8 cellular contexts compared by ENCODE assay signal in the genomic region with DNA sequence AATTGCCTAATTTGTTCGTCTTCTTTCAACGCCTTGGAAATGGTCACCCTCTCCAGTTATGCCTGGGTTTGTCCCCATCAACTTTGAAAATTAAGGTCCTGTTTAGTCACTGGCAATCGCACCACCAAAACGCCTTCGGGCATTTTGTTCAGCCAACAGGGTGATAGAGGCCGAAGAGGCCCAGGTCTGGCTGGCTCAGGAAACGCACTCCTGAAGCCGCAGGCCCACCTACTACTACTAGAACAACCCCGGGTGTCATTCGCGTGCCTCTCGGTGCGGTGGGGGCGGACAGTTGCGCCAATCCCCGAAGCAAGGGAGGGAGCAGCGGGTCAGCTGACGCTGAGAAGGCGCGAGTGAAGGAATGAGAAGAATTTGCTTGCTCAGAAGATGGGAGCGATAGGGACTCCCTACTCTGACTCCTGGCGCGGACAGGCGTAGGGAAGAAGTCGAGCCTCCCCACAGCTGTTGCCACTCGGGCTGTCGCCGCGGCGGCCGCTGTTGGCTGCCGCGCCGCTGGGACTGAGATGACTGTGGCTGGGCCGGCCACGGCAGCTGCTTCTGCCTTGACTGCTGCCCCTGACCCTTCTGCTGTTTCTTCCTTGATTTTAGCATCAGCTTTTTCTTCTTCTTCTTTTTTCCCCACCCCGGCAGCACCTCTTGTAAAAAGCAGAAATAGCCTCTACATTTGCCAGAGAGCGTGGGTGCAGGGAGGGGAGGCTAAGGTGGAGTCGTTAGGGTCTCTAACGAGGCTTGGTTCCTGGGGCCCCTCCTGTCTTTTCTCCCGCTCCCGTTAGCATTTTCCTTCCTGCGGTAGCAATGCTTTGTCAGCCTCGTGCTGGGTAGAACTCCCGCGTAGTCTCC.
DNase-seq lines count a peak whose midpoint lies in the region; TF ChIP-seq lines count a peak whose summit lies in the region.

No MANE protein-coding gene starts in this region.

- peaks cover 17% of the 10 kb centered on the region for H3K4me1 Mint-ChIP-seq in CD14-positive monocyte

- no peaks in the 10 kb centered on the region for H3K4me1 ChIP-seq in endocrine pancreas (ENCODE audit: control insufficient read depth, insufficient read depth, low read length)

- H3K4me3 ChIP-seq in endocrine pancreas (ENCODE audit: control insufficient read depth, insufficient read depth, low read length), result peak overlapping the region; percentile 4
- no peak overlapping the region for H3K4me3 ChIP-seq in lower leg skin (ENCODE audit: low read depth, poor library complexity, severe bottlenecking)
- H3K4me3 ChIP-seq in WERI-Rb-1 (ENCODE audit: low read depth, low read length), result no peak overlapping the region

- WGBS in lower leg skin, 2 donors, result 30 to 43% methylated on average over 45 to 46 of the region's 46 CpGs

- no peak for TF ChIP-seq POLR2A in lower leg skin (IDR thresholded peaks at IDR 0.05)

- H3K4me3 Mint-ChIP-seq in CD14-positive monocyte, result peak overlapping the region; percentile 65 to 81

- no peaks in the 10 kb centered on the region for H3K27me3 Mint-ChIP-seq in CD14-positive monocyte (ENCODE audit: low read depth in 3 of 3)

- H3K9me3 ChIP-seq in endocrine pancreas (ENCODE audit: control insufficient read depth, low read length) (no peaks in the 10 kb centered on the region), WERI-Rb-1 (ENCODE audit: severe bottlenecking) (no peaks in the 10 kb centered on the region)

- intact Hi-C loops in CD14-positive monocyte (cut with micrococcal nuclease) (no loop called here), lower leg skin (cut with DNase I; ENCODE audit: low total_unique reads) (loop anchor here (10.0 kb wide), 1 partner anchor 717 kb away; no protein-coding TSS in a partner anchor)

- no peaks in the 10 kb centered on the region for H3K36me3 Mint-ChIP-seq in CD14-positive monocyte

- no peak overlapping the region for H3K9ac ChIP-seq in endocrine pancreas (ENCODE audit: control insufficient read depth, insufficient read depth, low read length)

- H3K27ac Mint-ChIP-seq in CD14-positive monocyte, result peak overlapping the region; percentile 37 to 86 (median 76)

- no peak overlapping the region for H3K27ac ChIP-seq in WERI-Rb-1

- DNase-seq in CD14-positive monocyte (ENCODE audit: low spot score) (peak; percentile 41), MV-4-11 (lab: John Stamatoyannopoulos, UW) (peak; percentile 69), lower leg skin (ENCODE audit: low spot score in 2 of 2) (peak; percentile 23 to 89), superior temporal gyrus (ENCODE audit: extremely low spot score) (peak; percentile 65), NCI-H1105 (lab: John Stamatoyannopoulos, UW) (no peak), NCI-H82 (lab: John Stamatoyannopoulos, UW) (no peak), WERI-Rb-1 (no peak)

- peaks cover 0 to 9% (median 4%) of the 10 kb centered on the region in 7 donors for H3K9me3 Mint-ChIP-seq in CD14-positive monocyte

- H3K27me3 ChIP-seq in endocrine pancreas (ENCODE audit: control insufficient read depth, insufficient read depth, low read length) (peaks cover 3% of the 10 kb centered on the region), WERI-Rb-1 (ENCODE audit: insufficient read depth, low read depth, severe bottlenecking) (no peaks in the 10 kb centered on the region)

- no peak for TF ChIP-seq CTCF in CD14-positive monocyte (IDR thresholded peaks at IDR 0.05)
- no peak for TF ChIP-seq CTCF in lower leg skin (IDR thresholded peaks at IDR 0.05)
- TF ChIP-seq CTCF in WERI-Rb-1 (IDR thresholded peaks at IDR 0.05; ENCODE audit: low read depth, low read length), result no peak

- H3K36me3 ChIP-seq in endocrine pancreas (ENCODE audit: control insufficient read depth, insufficient read depth, low read length) (no peaks in the 10 kb centered on the region), WERI-Rb-1 (no peaks in the 10 kb centered on the region)

Comparison
In these comparisons a context has a peak if more than half of its experiments do, and no peak if none do; other contexts are left out.
1. DNase-seq: peak in CD14-positive monocyte (single experiment), MV-4-11 (single experiment), lower leg skin (2 of 2) and superior temporal gyrus (single experiment); none in NCI-H1105 (single experiment), NCI-H82 (single experiment) and WERI-Rb-1 (single experiment).